8 cellular contexts compared by ENCODE assay signal in the genomic region with DNA sequence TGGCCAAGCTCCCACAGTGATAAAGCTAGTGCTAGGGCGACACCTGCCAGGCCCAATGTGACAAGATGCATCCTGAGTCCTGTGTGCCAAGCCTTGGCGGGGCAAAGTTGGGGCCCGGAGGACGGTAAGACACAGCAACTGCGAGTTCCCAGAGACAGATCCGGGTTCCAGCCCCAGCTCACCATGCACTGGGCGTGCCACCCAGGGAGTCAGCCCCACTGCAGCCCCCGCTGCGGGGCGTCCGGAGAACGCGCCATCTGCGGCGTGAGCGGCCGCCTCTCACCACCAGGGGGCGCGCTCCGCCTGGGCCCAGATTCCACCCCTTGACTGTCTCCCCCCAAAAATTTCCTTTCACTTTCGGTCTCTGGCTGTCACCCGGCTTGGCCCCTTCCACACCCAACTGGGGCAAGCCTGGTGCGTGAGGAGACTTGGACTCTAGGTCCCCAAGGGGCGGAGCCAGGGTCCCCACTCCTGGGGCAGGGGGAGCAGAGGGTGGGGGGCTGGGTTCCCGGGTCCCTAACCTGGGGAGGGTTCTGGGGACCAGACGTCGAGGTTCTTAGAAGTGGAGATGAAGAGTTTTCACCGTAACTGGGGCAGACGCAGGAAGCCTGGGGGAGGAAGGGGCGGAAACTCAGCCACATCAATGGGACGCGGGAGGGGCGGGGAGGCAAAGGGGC. TPM values are rescaled to one million over a fixed set of nuclear protein-coding genes. Genes with fewer than 3 reads are reported as not detected.
DNase-seq lines count a peak whose midpoint lies in the region; ATAC-seq and TF ChIP-seq lines count a peak whose summit lies in the region.

A gene with protein sequence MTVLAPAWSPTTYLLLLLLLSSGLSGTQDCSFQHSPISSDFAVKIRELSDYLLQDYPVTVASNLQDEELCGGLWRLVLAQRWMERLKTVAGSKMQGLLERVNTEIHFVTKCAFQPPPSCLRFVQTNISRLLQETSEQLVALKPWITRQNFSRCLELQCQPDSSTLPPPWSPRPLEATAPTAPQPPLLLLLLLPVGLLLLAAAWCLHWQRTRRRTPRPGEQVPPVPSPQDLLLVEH (plus strand): TSS at position 348 of the 677 bp plus-strand sequence. CDS start 425 bp downstream, outside the sequence.

- intact Hi-C loops in esophagus muscularis mucosa (cut with DNase I): no loop called here

- POLR2A ChIA-PET in AG04450 (lab: Yijun Ruan, JAX): interaction anchor here (0.6 kb wide), 1 partner anchor 374 kb away, joined by 4 read pairs; no protein-coding TSS in a partner anchor

- peak within 1 kb of the TSS; percentile 97 for H2AFZ ChIP-seq in OCI-LY3 (ENCODE audit: low read depth, low read length)

- H3K4me1 ChIP-seq in OCI-LY3 (ENCODE audit: low read length) (peaks cover 18% of the 10 kb centered on the region), esophagus muscularis mucosa (peaks cover 30 to 60% (median 47%) of the 10 kb centered on the region in 4 donors)

- H3K27me3 Mint-ChIP-seq in naive B cell: no peaks in the 10 kb centered on the region
- H3K27me3 Mint-ChIP-seq in stimulated activated naive B cell treated with anti-CD40 and anti-IgM and Interleukin-4, amounts not matched to agents 10 μg/mL and 1 μg/mL and 100 μg/mL, for 72 hours: no peaks in the 10 kb centered on the region

- no peak for TF ChIP-seq EP300 in esophagus muscularis mucosa (IDR thresholded peaks at IDR 0.05)

- H4K20me1 ChIP-seq in OCI-LY3 (ENCODE audit: insufficient read depth, low read length): no peaks in the 10 kb centered on the region

- H3K27ac ChIP-seq in AG04450 (ENCODE audit: low read depth, low read length) (peak within 1 kb of the TSS; percentile 11), OCI-LY3 (ENCODE audit: low read length) (peak within 1 kb of the TSS; percentile 26; the same call in 1 of the 2 replicates), esophagus muscularis mucosa (replicated peaks in 1 of 4) (peak within 1 kb of the TSS; percentile 82 to 87 (median 86))

- H3K9ac ChIP-seq in OCI-LY3 (ENCODE audit: low read length): peak within 1 kb of the TSS; percentile 88

- TF ChIP-seq POLR2A in GM18526 (IDR thresholded peaks at IDR 0.05; ENCODE audit: extremely low read depth, insufficient read length) (peak; percentile 45), esophagus muscularis mucosa (IDR thresholded peaks at IDR 0.05; ENCODE audit: low read depth) (no peak)

- H3K4me1 Mint-ChIP-seq in naive B cell: peaks cover 39 to 61% (median 50%) of the 10 kb centered on the region in 3 donors
- H3K4me1 Mint-ChIP-seq in stimulated activated naive B cell treated with anti-CD40 and anti-IgM and Interleukin-4, amounts not matched to agents 10 μg/mL and 1 μg/mL and 100 μg/mL, for 72 hours: peaks cover 44 to 62% of the 10 kb centered on the region in 2 donors

- TF ChIP-seq CTCF in AG04450 (IDR thresholded peaks at IDR 0.05; ENCODE audit: low read depth, low read length) (peak; percentile 96), OCI-LY3 (IDR thresholded peaks at IDR 0.05; ENCODE audit: low read depth, low read length) (peak; percentile 99), esophagus muscularis mucosa (IDR thresholded peaks at IDR 0.05) (peak; percentile 99 to 100 (median 99))

- H3K9me3 ChIP-seq in AG04450 (ENCODE audit: control insufficient read depth, insufficient read depth, low read length): peaks cover 4% of the 10 kb centered on the region; the same call in 1 of the 2 replicates
- H3K9me3 ChIP-seq in OCI-LY3 (ENCODE audit: insufficient read depth, low read length): no peaks in the 10 kb centered on the region
- H3K9me3 ChIP-seq in esophagus muscularis mucosa: no peaks in the 10 kb centered on the region

- 1% methylated on average over 28 of the region's 33 CpGs for WGBS in esophagus muscularis mucosa

- H3K9me3 Mint-ChIP-seq in naive B cell: peaks cover 0 to 6% (median 0%) of the 10 kb centered on the region in 7 donors
- H3K9me3 Mint-ChIP-seq in stimulated activated naive B cell treated with anti-CD40 and anti-IgM and Interleukin-4, amounts not matched to agents 10 μg/mL and 1 μg/mL and 100 μg/mL, for 72 hours: no peaks in the 10 kb centered on the region

- H3K4me3 ChIP-seq in AG04450 (ENCODE audit: low read depth, low read length) (peak within 1 kb of the TSS; percentile 72), OCI-LY3 (ENCODE audit: low read length) (peak within 1 kb of the TSS; percentile 86), esophagus muscularis mucosa (peak within 1 kb of the TSS; percentile 62 to 86 (median 73))

- peaks cover 0 to 2% of the 10 kb centered on the region in 2 donors for H3K36me3 Mint-ChIP-seq in naive B cell
- H3K36me3 Mint-ChIP-seq in stimulated activated naive B cell treated with anti-CD40 and anti-IgM and Interleukin-4, amounts not matched to agents 10 μg/mL and 1 μg/mL and 100 μg/mL, for 72 hours: peaks cover 14 to 26% of the 10 kb centered on the region in 2 donors

- peak within 1 kb of the TSS; percentile 85 for H3K4me2 ChIP-seq in OCI-LY3 (ENCODE audit: low read length)

- H3K27ac Mint-ChIP-seq in naive B cell: peak within 1 kb of the TSS; percentile 95 to 98 (median 97)
- peak within 1 kb of the TSS; percentile 98 for H3K27ac Mint-ChIP-seq in stimulated activated naive B cell treated with anti-CD40 and anti-IgM and Interleukin-4, amounts not matched to agents 10 μg/mL and 1 μg/mL and 100 μg/mL, for 72 hours

- peak within 1 kb of the TSS; percentile 81 to 96 (median 91) for H3K4me3 Mint-ChIP-seq in naive B cell
- peak within 1 kb of the TSS; percentile 91 to 98 for H3K4me3 Mint-ChIP-seq in stimulated activated naive B cell treated with anti-CD40 and anti-IgM and Interleukin-4, amounts not matched to agents 10 μg/mL and 1 μg/mL and 100 μg/mL, for 72 hours

- H3K27me3 ChIP-seq in AG04450 (ENCODE audit: control insufficient read depth, insufficient read depth, low read length) (no peaks in the 10 kb centered on the region), OCI-LY3 (ENCODE audit: low read depth, low read length) (no peaks in the 10 kb centered on the region), esophagus muscularis mucosa (no peaks in the 10 kb centered on the region)

- ATAC-seq in HG03520 (IDR thresholded peaks at IDR 0.05; ENCODE audit: unreplicated experiment) (peak; percentile 46), naive B cell (ENCODE audit: low read depth in 2 of 2) (peak; percentile 41 to 54)
- peak; percentile 51 to 59 for ATAC-seq in stimulated activated naive B cell treated with anti-CD40 and anti-IgM and Interleukin-4, amounts not matched to agents 10 μg/mL and 1 μg/mL and 100 μg/mL, for 72 hours (replicated peaks)

- CTCF ChIA-PET in AG04450 (lab: Charles Lee): interaction anchor here (0.7 to 2.0 kb wide), 14 partner anchors 9 to 205 kb away, joined by 3 to 30 read pairs (median 5); a partner anchor contains a TSS

- no peaks in the 10 kb centered on the region for H3K79me2 ChIP-seq in OCI-LY3 (ENCODE audit: low read length)

- H3K36me3 ChIP-seq in OCI-LY3 (replicated peaks; ENCODE audit: low read depth, low read length) (peaks cover 2% of the 10 kb centered on the region), esophagus muscularis mucosa (peaks cover 0 to 14% (median 2%) of the 10 kb centered on the region in 4 donors)

- DNase-seq in AG04450 (ENCODE audit: low read depth, low spot score): no peak
- peak; percentile 94 for DNase-seq in activated T-cell treated with anti-CD3 and anti-CD28 coated beads, Interleukin-2, amount 50 U/mL, for 1 hour
- DNase-seq in esophagus muscularis mucosa (ENCODE audit: extremely low spot score): peak; percentile 94
- DNase-seq in naive B cell: peak; percentile 92
- DNase-seq in stimulated activated naive B cell treated with anti-CD40 and anti-IgM and Interleukin-4, amounts not matched to agents 10 μg/mL and 1 μg/mL and 100 μg/mL, for 72 hours: peak; percentile 83

RNA-seq across cellular contexts. Expression of the gene that starts here (rescaled TPM):
- polyA plus RNA-seq in AG04450 (2011; rRNA removed) (3.7 and 5.9 TPM in 2 replicates), naive B cell (ENCODE audit: low read depth in 6 of 6) (10 to 100 TPM in 5 of 6 donors, 1 to 10 TPM in 1; 9.5 to 15.0 (median 11.4) TPM)
- polyA minus RNA-seq in AG04450 (2011; rRNA and poly(A)+ RNA removed): 0.87 and 1.9 TPM in 2 replicates
- 10 to 100 TPM in 2 of 4 donors, 1 to 10 TPM in 2; 5.5 to 11.5 (median 10.4) TPM for total RNA-seq in esophagus muscularis mucosa

Comparison
In these comparisons a context has a peak if more than half of its experiments do, and no peak if none do; other contexts are left out.
1. H3K27ac ChIP-seq: peak in every context shown above with its lines; median percentile 86 in esophagus muscularis mucosa; 26 in OCI-LY3; 11 in AG04450.